Comparison of ENCODE assay signal across 12 cellular contexts in genomic region chr22:44330727-44331660, GRCh38. TPM values are rescaled to one million over a fixed set of nuclear protein-coding genes. Genes with fewer than 3 reads are reported as not detected.
DNase-seq lines count a peak whose midpoint lies in the region; ATAC-seq and TF ChIP-seq lines count a peak whose summit lies in the region.
"Had no signal": no experiment of that assay in that cellular context is flagged by ENCODE, and none has a peak within 500 bp of the region (broad histone marks: within the 10 kb centered on the region; RNA-seq: fewer than 3 reads in every experiment).

No MANE protein-coding gene starts in this region.

- H3K4me3 ChIP-seq in CD8-positive, alpha-beta T cell (ENCODE audit: low read depth, low read length): no peak overlapping the region
- H3K4me3 ChIP-seq in NT2/D1 (ENCODE audit: insufficient read length, low read depth) (peak overlapping the region; percentile 48), fibroblast of the aortic adventitia (ENCODE audit: low read depth, low read length) (peak overlapping the region; percentile 72)

- H3K27me3 Mint-ChIP-seq in CD8-positive, alpha-beta T cell (ENCODE audit: low read depth): peaks cover 44% of the 10 kb centered on the region
- H3K27me3 Mint-ChIP-seq in progenitor cell of endocrine pancreas (peaks cover 57% of the 10 kb centered on the region), immature natural killer cell (ENCODE audit: low read depth in 3 of 3) (peaks cover 5 to 24% (median 19%) of the 10 kb centered on the region in 3 donors)

- no peaks in the 10 kb centered on the region for H3K9me3 ChIP-seq in CD8-positive, alpha-beta T cell (ENCODE audit: low read length)
- no peaks in the 10 kb centered on the region for H3K9me3 ChIP-seq in NT2/D1 (ENCODE audit: insufficient read depth, low read length)

- TF ChIP-seq CTCF in CD8-positive, alpha-beta T cell (IDR thresholded peaks at IDR 0.05): no peak
- no peak for TF ChIP-seq CTCF in fibroblast of the aortic adventitia (IDR thresholded peaks at IDR 0.05; ENCODE audit: insufficient read depth, low read length)
- no peak for TF ChIP-seq CTCF in progenitor cell of endocrine pancreas (IDR thresholded peaks at IDR 0.05; ENCODE audit: unreplicated experiment)

- no peaks in the 10 kb centered on the region for H3K36me3 Mint-ChIP-seq in CD8-positive, alpha-beta T cell
- H3K36me3 Mint-ChIP-seq in progenitor cell of endocrine pancreas (ENCODE audit: insufficient read depth): no peaks in the 10 kb centered on the region
- H3K36me3 Mint-ChIP-seq in immature natural killer cell: no peaks in the 10 kb centered on the region
- H3K36me3 Mint-ChIP-seq: activated naive CD8-positive, alpha-beta T cell treated with anti-CD3 and anti-CD28 coated beads, Interleukin-2, amount 10 ng/mL, durations not matched to agents 7 days and 5 days had no signal

- H3K9ac ChIP-seq in NT2/D1 (ENCODE audit: insufficient read length, low read depth): peak overlapping the region; percentile 53

- peaks cover 18% of the 10 kb centered on the region for H3K4me1 Mint-ChIP-seq in CD8-positive, alpha-beta T cell (ENCODE audit: low read depth)
- H3K4me1 Mint-ChIP-seq in progenitor cell of endocrine pancreas (ENCODE audit: low read depth): peaks cover 1% of the 10 kb centered on the region
- peaks cover 14 to 20% of the 10 kb centered on the region in 2 donors for H3K4me1 Mint-ChIP-seq in immature natural killer cell

- POLR2A ChIA-PET in CD8-positive, alpha-beta T cell (lab: Charles Lee): no interaction called here

- no peak for DNase-seq in CD8-positive, alpha-beta T cell
- DNase-seq in NT2/D1 (ENCODE audit: low read depth, low spot score) (no peak), fibroblast of the aortic adventitia (ENCODE audit: low read depth) (no peak), progenitor cell of endocrine pancreas (ENCODE audit: low spot score, unreplicated experiment) (no peak), H4 (ENCODE audit: low spot score) (no peak), HPDE6-E6E7 (ENCODE audit: extremely low spot score) (no peak), NCI-H2196 (lab: John Stamatoyannopoulos, UW; ENCODE audit: unreplicated experiment) (no peak), immature natural killer cell (no peak)
- DNase-seq: activated naive CD8-positive, alpha-beta T cell treated with anti-CD3 and anti-CD28 coated beads, Interleukin-2, amount 10 ng/mL, durations not matched to agents 7 days and 5 days; DND-41; NCI-H187 treated with DMSO at 0.1 percent for 48 hours; SHP77 treated with DMSO at 0.1 percent for 48 hours had no signal

- no peak for ATAC-seq in CD8-positive, alpha-beta T cell

- no peaks in the 10 kb centered on the region for H3K9me3 Mint-ChIP-seq in CD8-positive, alpha-beta T cell
- H3K9me3 Mint-ChIP-seq in progenitor cell of endocrine pancreas (ENCODE audit: low read depth) (no peaks in the 10 kb centered on the region), immature natural killer cell (no peaks in the 10 kb centered on the region)
- H3K9me3 Mint-ChIP-seq: activated naive CD8-positive, alpha-beta T cell treated with anti-CD3 and anti-CD28 coated beads, Interleukin-2, amount 10 ng/mL, durations not matched to agents 7 days and 5 days had no signal

- no peak overlapping the region for H3K27ac Mint-ChIP-seq in CD8-positive, alpha-beta T cell
- no peak overlapping the region for H3K27ac Mint-ChIP-seq in progenitor cell of endocrine pancreas
- H3K27ac Mint-ChIP-seq in immature natural killer cell: no peak overlapping the region

- no peaks in the 10 kb centered on the region for H3K36me3 ChIP-seq in CD8-positive, alpha-beta T cell (ENCODE audit: insufficient read depth, low read length)
- no peaks in the 10 kb centered on the region for H3K36me3 ChIP-seq in NT2/D1 (ENCODE audit: insufficient read depth, insufficient read length, low read length)

- H3K27ac ChIP-seq in CD8-positive, alpha-beta T cell (ENCODE audit: low read depth, low read length): no peak overlapping the region

- CTCF ChIA-PET in CD8-positive, alpha-beta T cell (lab: Charles Lee): no interaction called here

- H3K27me3 ChIP-seq in CD8-positive, alpha-beta T cell (ENCODE audit: insufficient read depth, low read length): peaks cover 27% of the 10 kb centered on the region
- peaks cover 52% of the 10 kb centered on the region for H3K27me3 ChIP-seq in NT2/D1 (ENCODE audit: insufficient read depth, insufficient read length)

- intact Hi-C loops in CD8-positive, alpha-beta T cell (cut with DNase I, micrococcal nuclease): no loop called here

- H3K4me1 ChIP-seq in CD8-positive, alpha-beta T cell (ENCODE audit: insufficient read depth, low read length): peaks cover 12% of the 10 kb centered on the region
- H3K4me1 ChIP-seq in NT2/D1 (ENCODE audit: insufficient read depth, insufficient read length): peaks cover 13% of the 10 kb centered on the region

- peak overlapping the region; percentile 4 for H3K4me3 Mint-ChIP-seq in CD8-positive, alpha-beta T cell
- H3K4me3 Mint-ChIP-seq in progenitor cell of endocrine pancreas (ENCODE audit: low read depth) (peak overlapping the region; percentile 62), immature natural killer cell (peak overlapping the region in 2 of 5 donors; percentile 7 to 12)

RNA-seq across cellular contexts. Expression of gene SHISAL1, which starts 18.2 kb away (rescaled TPM):
- not detected for total RNA-seq in CD8-positive, alpha-beta T cell
- total RNA-seq in fibroblast of the aortic adventitia (ENCODE audit: low replicate concordance) (0.98 and 11.4 TPM in 2 replicates), progenitor cell of endocrine pancreas (0.29 and 0.46 TPM in 2 replicates)
- total RNA-seq in H4 (2014; rRNA removed; shearing (Covaris generic)): 7.0 and 8.2 TPM in 2 replicates
- not detected for polyA plus RNA-seq in immature natural killer cell
- total RNA-seq: activated naive CD8-positive, alpha-beta T cell treated with anti-CD3 and anti-CD28 coated beads, Interleukin-2, amount 10 ng/mL, durations not matched to agents 7 days and 5 days had no signal
